ENCODE assay signal across 15 cellular contexts in the genomic region with DNA sequence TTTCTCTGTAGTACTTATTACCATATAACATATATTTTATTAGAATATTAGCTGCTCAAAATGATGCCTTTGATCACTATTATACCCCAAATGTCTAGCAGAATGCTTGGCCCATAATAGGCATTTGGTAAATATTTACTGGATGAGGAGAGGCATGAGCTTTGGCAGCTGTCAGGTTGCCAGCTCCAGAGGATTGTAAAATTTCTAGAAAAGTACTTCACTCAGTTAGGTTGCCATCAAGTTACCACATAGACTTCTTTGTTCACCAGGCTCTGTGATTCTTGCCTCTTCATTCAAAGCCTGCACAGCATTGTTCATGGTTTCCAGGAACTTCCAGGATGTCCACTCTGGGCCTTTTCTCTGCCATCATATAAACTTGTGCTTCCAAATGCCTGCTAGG.
DNase-seq lines count a peak whose midpoint lies in the region; ATAC-seq and TF ChIP-seq lines count a peak whose summit lies in the region.
"Had no signal": no experiment of that assay in that cellular context is flagged by ENCODE, and none has a peak within 500 bp of the region (broad histone marks: within the 10 kb centered on the region; RNA-seq: fewer than 3 reads in every experiment).

No MANE protein-coding gene starts in this region.

- H3K4me2 ChIP-seq in DND-41 (ENCODE audit: insufficient read depth, low read length): no peak overlapping the region
- H3K4me2 ChIP-seq: BLaER1, GM23338 had no signal

- TF ChIP-seq POLR2A in transverse colon (IDR thresholded peaks at IDR 0.05): no peak
- TF ChIP-seq POLR2A in sigmoid colon (IDR thresholded peaks at IDR 0.05): no peak

- intact Hi-C loops in left colon (cut with DNase I, micrococcal nuclease): no loop called here
- intact Hi-C loops in transverse colon (cut with DNase I; ENCODE audit: low total_unique reads): loop anchor here (1.0 kb wide), 1 partner anchor 24 kb away; no protein-coding TSS in a partner anchor
- intact Hi-C loops in sigmoid colon (cut with DNase I): no loop called here
- intact Hi-C loops in lower lobe of right lung (cut with DNase I): no loop called here

- no peak overlapping the region for H3K9ac ChIP-seq in DND-41 (ENCODE audit: low read depth, low read length)
- H3K9ac ChIP-seq: BLaER1 had no signal

- DNase-seq in NCI-H2196 (lab: John Stamatoyannopoulos, UW; ENCODE audit: unreplicated experiment) (peak; percentile 3), NCI-H2196 treated with DMSO at 0.1 percent for 48 hours (lab: John Stamatoyannopoulos, UW; ENCODE audit: unreplicated experiment) (no peak), DND-41 (no peak), left colon (peak; percentile 49 to 55), transverse colon (peak; percentile 42), sigmoid colon (no peak), lower lobe of right lung (no peak)
- DNase-seq: 8988T; CD4-positive, alpha-beta memory T cell; DMS153; DMS79; GF-D8; HCEC 1CT had no signal

- no peaks in the 10 kb centered on the region for H3K79me2 ChIP-seq in DND-41 (ENCODE audit: insufficient read depth, low read length)

- TF ChIP-seq CTCF in DND-41 (IDR thresholded peaks at IDR 0.05; ENCODE audit: borderline replicate concordance, extremely low read depth, low read length, poor library complexity, severe bottlenecking) (no peak), transverse colon (IDR thresholded peaks at IDR 0.05) (no peak), sigmoid colon (IDR thresholded peaks at IDR 0.05) (no peak), lower lobe of right lung (IDR thresholded peaks at IDR 0.05) (no peak)

- H3K9me3 ChIP-seq in DND-41 (ENCODE audit: insufficient read depth, low read length, severe bottlenecking) (no peaks in the 10 kb centered on the region), transverse colon (no peaks in the 10 kb centered on the region), sigmoid colon (no peaks in the 10 kb centered on the region), lower lobe of right lung (no peaks in the 10 kb centered on the region)
- H3K9me3 ChIP-seq: BLaER1 had no signal

- no peak for ATAC-seq in DND-41 (ENCODE audit: insufficient read depth, low read depth)
- peak; percentile 54 for ATAC-seq in left colon
- no peak for ATAC-seq in lower lobe of right lung
- ATAC-seq: GM23338 had no signal

- H3K27ac ChIP-seq in DND-41 (ENCODE audit: low read length): no peak overlapping the region
- peak overlapping the region in 1 of 4 donors; percentile 28 for H3K27ac ChIP-seq in transverse colon
- H3K27ac ChIP-seq in sigmoid colon: no peak overlapping the region
- no peak overlapping the region for H3K27ac ChIP-seq in lower lobe of right lung
- H3K27ac ChIP-seq: BLaER1 had no signal

- H3K36me3 ChIP-seq in DND-41 (ENCODE audit: insufficient read depth, low read length) (no peaks in the 10 kb centered on the region), transverse colon (no peaks in the 10 kb centered on the region), sigmoid colon (no peaks in the 10 kb centered on the region), lower lobe of right lung (no peaks in the 10 kb centered on the region)
- H3K36me3 ChIP-seq: BLaER1 had no signal

- TF ChIP-seq EP300 in transverse colon (IDR thresholded peaks at IDR 0.05; ENCODE audit: low read depth) (no peak), sigmoid colon (IDR thresholded peaks at IDR 0.05) (no peak)

- H2AFZ ChIP-seq in DND-41 (ENCODE audit: low read depth, low read length): peak overlapping the region; percentile 8; the same call in 1 of the 2 replicates
- H2AFZ ChIP-seq: GM23338 had no signal

- in situ Hi-C loops in transverse colon (cut with MboI; ENCODE audit: low pct_ligation_motif_present in 1 of 4, low pct_unique_long_range_greater_than_20kb in 1 of 4, low sequenced_read_pairs in 3 of 4): no loop called here

- H4K20me1 ChIP-seq in DND-41 (ENCODE audit: insufficient read depth, low read length): no peaks in the 10 kb centered on the region
- H4K20me1 ChIP-seq: BLaER1 had no signal

- H3K4me1 ChIP-seq in DND-41 (ENCODE audit: insufficient read depth, low read length): no peaks in the 10 kb centered on the region
- peaks cover 0 to 24% (median 11%) of the 10 kb centered on the region in 4 donors for H3K4me1 ChIP-seq in transverse colon
- no peaks in the 10 kb centered on the region for H3K4me1 ChIP-seq in sigmoid colon
- no peaks in the 10 kb centered on the region for H3K4me1 ChIP-seq in lower lobe of right lung
- H3K4me1 ChIP-seq: BLaER1 had no signal

- H3K27me3 ChIP-seq in DND-41 (ENCODE audit: insufficient read depth, low read length, poor library complexity) (no peaks in the 10 kb centered on the region), transverse colon (no peaks in the 10 kb centered on the region), sigmoid colon (no peaks in the 10 kb centered on the region), lower lobe of right lung (ENCODE audit: low read depth) (no peaks in the 10 kb centered on the region)
- H3K27me3 ChIP-seq: BLaER1 had no signal

- H3K4me3 ChIP-seq in DND-41 (ENCODE audit: low read depth in 1 of 2, low read length in 2 of 2) (no peak overlapping the region), transverse colon (no peak overlapping the region), sigmoid colon (no peak overlapping the region), lower lobe of right lung (no peak overlapping the region)
- H3K4me3 ChIP-seq: BLaER1, GM23338 had no signal

Comparison
In these comparisons a context has a peak if more than half of its experiments do, and no peak if none do; other contexts are left out.
1. DNase-seq: peak in NCI-H2196 (single experiment), left colon (2 of 2) and transverse colon (single experiment); none in NCI-H2196 treated with DMSO at 0.1 percent for 48 hours (single experiment), DND-41 (single experiment), sigmoid colon (single experiment) and lower lobe of right lung (single experiment).